14 cellular contexts compared by ENCODE assay signal in genomic region chr1:54347955-54348699, GRCh38. TPM values are rescaled to one million over a fixed set of nuclear protein-coding genes. Genes with fewer than 3 reads are reported as not detected.
DNase-seq lines count a peak whose midpoint lies in the region; ATAC-seq and TF ChIP-seq lines count a peak whose summit lies in the region.
"Had no signal": no experiment of that assay in that cellular context is flagged by ENCODE, and none has a peak within 500 bp of the region (broad histone marks: within the 10 kb centered on the region; RNA-seq: fewer than 3 reads in every experiment).

No MANE protein-coding gene starts in this region.

- no peaks in the 10 kb centered on the region for H3K9me3 ChIP-seq in CD4-positive, CD25-positive, alpha-beta regulatory T cell (ENCODE audit: control insufficient read depth in 2 of 2, low read length in 2 of 2)
- no peaks in the 10 kb centered on the region for H3K9me3 ChIP-seq in liver (ENCODE audit: control insufficient read depth in 4 of 4, low read length in 3 of 4)
- no peaks in the 10 kb centered on the region for H3K9me3 ChIP-seq in GM23248 (ENCODE audit: low read depth)
- H3K9me3 ChIP-seq: BLaER1 had no signal

- H3K4me1 ChIP-seq in CD4-positive, CD25-positive, alpha-beta regulatory T cell (ENCODE audit: control insufficient read depth, insufficient read depth, low read length, poor library complexity, severe bottlenecking): no peaks in the 10 kb centered on the region
- H3K4me1 ChIP-seq in liver (ENCODE audit: control insufficient read depth in 4 of 4, insufficient read depth in 4 of 4, low read length in 3 of 4) (peaks cover 0 to 13% (median 7%) of the 10 kb centered on the region in 4 donors), GM23248 (ENCODE audit: insufficient read depth) (peaks cover 16% of the 10 kb centered on the region)
- H3K4me1 ChIP-seq: BLaER1 had no signal

- no peaks in the 10 kb centered on the region for H3K27me3 Mint-ChIP-seq in CD4-positive, CD25-positive, alpha-beta regulatory T cell

- ATAC-seq in CD4-positive, CD25-positive, alpha-beta regulatory T cell (ENCODE audit: low read depth in 2 of 2): no peak
- ATAC-seq in HG02763 (IDR thresholded peaks at IDR 0.05; ENCODE audit: unreplicated experiment) (no peak), HG03378 (IDR thresholded peaks at IDR 0.05; ENCODE audit: unreplicated experiment) (no peak)

- no peak overlapping the region for H3K9ac ChIP-seq in liver (ENCODE audit: low read depth in 1 of 2, low read length in 2 of 2)
- no peak overlapping the region for H3K9ac ChIP-seq in GM23248
- H3K9ac ChIP-seq: BLaER1 had no signal

- H3K4me2 ChIP-seq in GM23248 (ENCODE audit: unreplicated experiment): no peak overlapping the region
- H3K4me2 ChIP-seq: BLaER1 had no signal

- in situ Hi-C loops in GM23248 (cut with MboI): no loop called here

- peaks cover 3% of the 10 kb centered on the region for H3K36me3 ChIP-seq in CD4-positive, CD25-positive, alpha-beta regulatory T cell (ENCODE audit: control insufficient read depth, insufficient read depth, low read length)
- H3K36me3 ChIP-seq in liver (ENCODE audit: control insufficient read depth in 4 of 4, insufficient read depth in 3 of 4, low read depth in 1 of 4, low read length in 3 of 4): no peaks in the 10 kb centered on the region
- no peaks in the 10 kb centered on the region for H3K36me3 ChIP-seq in GM23248 (ENCODE audit: low read depth)

- peaks cover 4 to 55% (median 30%) of the 10 kb centered on the region in 4 donors for H3K4me1 Mint-ChIP-seq in CD4-positive, CD25-positive, alpha-beta regulatory T cell

- no peaks in the 10 kb centered on the region for H4K20me1 ChIP-seq in GM23248 (ENCODE audit: insufficient read depth)

- no peak overlapping the region for H2AFZ ChIP-seq in GM23248

- peak in 1 of 2 donors; percentile 47 for TF ChIP-seq RAD21 in liver (IDR thresholded peaks at IDR 0.05)

- peak overlapping the region; percentile 42 to 76 (median 68) for H3K27ac Mint-ChIP-seq in CD4-positive, CD25-positive, alpha-beta regulatory T cell
- H3K27ac Mint-ChIP-seq: activated T-helper 1 cell treated with anti-CD3 and anti-CD28 coated beads, Interleukin-12 subunit alpha, Interleukin-12 subunit beta, Interleukin-2, Interleukin-4 antibody, amounts not matched to agents 30 ng/mL and 10 ng/mL and 1 ng/mL, durations not matched to agents 14 hours and 24 hours and 36 hours had no signal

- WGBS in liver: 30% methylated on average over 13 of the region's 14 CpGs
- WGBS in GM23248 (ENCODE audit: low coverage in 1 of 2, low lambda C conversion rate in 2 of 2, missing lambda C conversion rate in 2 of 2), 2 experiments: 92 to 94% methylated on average over 11 to 14 of the region's 14 CpGs

- no peaks in the 10 kb centered on the region for H3K9me3 Mint-ChIP-seq in CD4-positive, CD25-positive, alpha-beta regulatory T cell
- H3K9me3 Mint-ChIP-seq: activated T-helper 1 cell treated with anti-CD3 and anti-CD28 coated beads, Interleukin-12 subunit alpha, Interleukin-12 subunit beta, Interleukin-2, Interleukin-4 antibody, amounts not matched to agents 30 ng/mL and 10 ng/mL and 1 ng/mL, durations not matched to agents 14 hours and 24 hours and 36 hours had no signal

- H3K9me2 ChIP-seq in GM23248 (ENCODE audit: insufficient read depth): no peaks in the 10 kb centered on the region

- no peak overlapping the region for H3K27ac ChIP-seq in CD4-positive, CD25-positive, alpha-beta regulatory T cell (ENCODE audit: insufficient read depth, low read length, poor library complexity, severe bottlenecking)
- H3K27ac ChIP-seq in VCaP: peak overlapping the region; percentile 92
- H3K27ac ChIP-seq in liver (ENCODE audit: low read depth in 1 of 2, low read length in 2 of 2): peak overlapping the region in 1 of 2 donors; percentile 34
- H3K27ac ChIP-seq in GM23248: no peak overlapping the region
- H3K27ac ChIP-seq: BLaER1 had no signal

- no peak for DNase-seq in CD4-positive, CD25-positive, alpha-beta regulatory T cell
- DNase-seq in DMS53 treated with DMSO at 0.1 percent for 48 hours (lab: John Stamatoyannopoulos, UW; ENCODE audit: unreplicated experiment) (peak; percentile 96), GM23248 (no peak), cortex of kidney (lab: John Stamatoyannopoulos, UW) (no peak)
- DNase-seq: caudate nucleus; IMR-90; NCI-H1436 treated with DMSO at 0.1 percent for 48 hours; stimulated activated CD8-positive, alpha-beta memory T cell treated with anti-CD3 and anti-CD28 coated beads, Interleukin-4, amount 100 ng/mL, for 48 hours had no signal

- peaks cover 92% of the 10 kb centered on the region for H3K79me2 ChIP-seq in GM23248 (ENCODE audit: insufficient read depth)

- TF ChIP-seq CTCF in VCaP (conservative IDR thresholded peaks at IDR 0.05) (no peak), liver (IDR thresholded peaks at IDR 0.05; ENCODE audit: low read depth, low read length, missing input control) (no peak)

- no peaks in the 10 kb centered on the region for H3F3A ChIP-seq in GM23248 (ENCODE audit: insufficient read depth)

- H3K4me3 Mint-ChIP-seq in CD4-positive, CD25-positive, alpha-beta regulatory T cell: no peak overlapping the region
- H3K4me3 Mint-ChIP-seq: activated T-helper 1 cell treated with anti-CD3 and anti-CD28 coated beads, Interleukin-12 subunit alpha, Interleukin-12 subunit beta, Interleukin-2, Interleukin-4 antibody, amounts not matched to agents 30 ng/mL and 10 ng/mL and 1 ng/mL, durations not matched to agents 14 hours and 24 hours and 36 hours had no signal

- H3K36me3 Mint-ChIP-seq in CD4-positive, CD25-positive, alpha-beta regulatory T cell: peaks cover 12% of the 10 kb centered on the region

- H3K27me3 ChIP-seq in CD4-positive, CD25-positive, alpha-beta regulatory T cell (ENCODE audit: control insufficient read depth, insufficient read depth, low read length): no peaks in the 10 kb centered on the region
- H3K27me3 ChIP-seq in liver (ENCODE audit: control insufficient read depth in 4 of 4, insufficient read depth in 4 of 4, low read length in 3 of 4) (no peaks in the 10 kb centered on the region), GM23248 (replicated peaks; ENCODE audit: insufficient read depth) (no peaks in the 10 kb centered on the region)
- H3K27me3 ChIP-seq: BLaER1 had no signal

- H3K4me3 ChIP-seq in CD4-positive, CD25-positive, alpha-beta regulatory T cell (ENCODE audit: low read depth, low read length): no peak overlapping the region
- no peak overlapping the region for H3K4me3 ChIP-seq in liver (ENCODE audit: low read depth in 1 of 3, low read length in 3 of 3)
- no peak overlapping the region for H3K4me3 ChIP-seq in GM23248
- H3K4me3 ChIP-seq: BLaER1 had no signal

TF ChIP-seq in liver, 16 proteins besides CTCF, POLR2A, EP300 and RAD21 (continues in another document):
- TF ChIP-seq, protein P1, sequence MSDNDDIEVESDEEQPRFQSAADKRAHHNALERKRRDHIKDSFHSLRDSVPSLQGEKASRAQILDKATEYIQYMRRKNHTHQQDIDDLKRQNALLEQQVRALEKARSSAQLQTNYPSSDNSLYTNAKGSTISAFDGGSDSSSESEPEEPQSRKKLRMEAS (IDR thresholded peaks at IDR 0.05): no peak
- no peak for TF ChIP-seq FOXA1 (IDR thresholded peaks at IDR 0.05)
- TF ChIP-seq NR2F2 (IDR thresholded peaks at IDR 0.05): peak; percentile 74
- no peak for TF ChIP-seq TAF1 (conservative IDR thresholded peaks at IDR 0.05)
- no peak for TF ChIP-seq REST (IDR thresholded peaks at IDR 0.05)
- peak in 1 of 2 donors; percentile 45 for TF ChIP-seq JUND (IDR thresholded peaks at IDR 0.05)
- TF ChIP-seq FOXA2 (IDR thresholded peaks at IDR 0.05): no peak
- TF ChIP-seq HNF4A (conservative IDR thresholded peaks at IDR 0.05): peak; percentile 93 to 98
- TF ChIP-seq GABPA (IDR thresholded peaks at IDR 0.05 in 1 of 2, conservative IDR thresholded peaks at IDR 0.05 in 1 of 2): no peak
- TF ChIP-seq YY1 (IDR thresholded peaks at IDR 0.05): peak; percentile 25
- TF ChIP-seq RXRA (IDR thresholded peaks at IDR 0.05): peak; percentile 78 to 91
- peak; percentile 77 for TF ChIP-seq SP1 (IDR thresholded peaks at IDR 0.05)
- TF ChIP-seq HNF4G (IDR thresholded peaks at IDR 0.05): peak; percentile 96
- no peak for TF ChIP-seq ATF3 (IDR thresholded peaks at IDR 0.05)

RNA-seq across cellular contexts. Expression of gene SSBP3, which starts 58.1 kb away (rescaled TPM):
- total RNA-seq in CD4-positive, CD25-positive, alpha-beta regulatory T cell: 30.6 TPM
- polyA plus RNA-seq in CD4-positive, CD25-positive, alpha-beta regulatory T cell: 1 to 10 TPM; 5.4 to 7.4 (median 6.9) TPM
- 10 to 100 TPM in 1 of 2 donors, 1 to 10 TPM in 1; 7.7 to 24.7 TPM for total RNA-seq in liver
- polyA plus RNA-seq in liver: 10 to 100 TPM; 16.5 to 18.0 TPM
- total RNA-seq in GM23248 (2014; rRNA removed; shearing (Covaris generic)): 15.4 and 19.9 TPM in 2 replicates
- 6.2 and 7.1 TPM in 2 replicates for polyA plus RNA-seq in GM23248 (2016; fragmentation: Nextera tagmentation; extraction: Ambion mirVana)
